ENCODE assay signal across 23 cellular contexts in the genomic region with DNA sequence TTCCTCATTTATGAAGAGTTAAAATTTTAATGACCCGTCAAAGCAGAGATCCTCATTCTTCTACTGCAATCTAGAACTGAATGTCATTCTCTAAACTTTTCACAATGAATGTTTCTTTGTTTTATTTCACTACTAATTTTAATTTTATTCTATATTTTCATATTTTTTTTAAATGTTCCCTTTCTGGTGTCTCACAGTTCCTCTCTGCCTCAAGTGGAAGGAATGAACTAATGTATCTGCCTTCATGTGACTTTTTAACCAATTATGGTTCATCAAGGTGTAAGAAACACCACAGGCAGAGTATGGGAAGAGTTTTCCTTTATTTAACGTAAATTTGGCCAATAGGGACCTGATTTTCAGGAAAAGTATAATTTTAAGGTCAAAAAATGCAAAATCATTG.
"Had no signal": no experiment of that assay in that cellular context is flagged by ENCODE, and none has a peak within 500 bp of the region (broad histone marks: within the 10 kb centered on the region; RNA-seq: fewer than 3 reads in every experiment).

No MANE protein-coding gene starts in this region.

- H3K27me3 Mint-ChIP-seq: activated T-cell treated with anti-CD3 and anti-CD28 coated beads, Interleukin-2, amount 50 U/mL, for 24 hours; activated T-helper 17 cell treated with anti-CD3 and anti-CD28 coated beads, Interleukin-2, amount 50 U/mL, for 72 hours; naive thymus-derived CD8-positive, alpha-beta T cell; stimulated activated naive B cell treated with anti-CD40 and anti-IgM and Interleukin-4, amounts not matched to agents 10 μg/mL and 1 μg/mL and 100 μg/mL, for 72 hours had no signal

- H3K27ac ChIP-seq: adrenal gland, hepatocyte, left lung, testis, vagina had no signal

- H2AFZ ChIP-seq: hepatocyte had no signal

- H3K36me3 Mint-ChIP-seq: activated naive CD4-positive, alpha-beta T cell treated with anti-CD3 and anti-CD28 coated beads, Interleukin-2, amount 50 U/mL, for 72 hours; immature natural killer cell; naive thymus-derived CD8-positive, alpha-beta T cell; stimulated activated naive B cell treated with anti-CD40 and anti-IgM and Interleukin-4, amounts not matched to agents 10 μg/mL and 1 μg/mL and 100 μg/mL, for 72 hours; WTC11 had no signal

- H3K4me1 ChIP-seq: adrenal gland, left lung, testis, vagina had no signal

- H3K4me1 Mint-ChIP-seq: activated T-helper 17 cell treated with anti-CD3 and anti-CD28 coated beads, Interleukin-2, amount 50 U/mL, for 72 hours; immature natural killer cell; naive thymus-derived CD8-positive, alpha-beta T cell; stimulated activated naive B cell treated with anti-CD40 and anti-IgM and Interleukin-4, amounts not matched to agents 10 μg/mL and 1 μg/mL and 100 μg/mL, for 72 hours had no signal

- H3K79me2 ChIP-seq: hepatocyte had no signal

- H3K27ac Mint-ChIP-seq: activated naive CD4-positive, alpha-beta T cell treated with anti-CD3 and anti-CD28 coated beads, Interleukin-2, amount 50 U/mL, for 72 hours; activated T-cell treated with anti-CD3 and anti-CD28 coated beads, Interleukin-2, amount 50 U/mL, for 24 hours; activated T-helper 17 cell treated with anti-CD3 and anti-CD28 coated beads, Interleukin-2, amount 50 U/mL, for 72 hours; immature natural killer cell; naive thymus-derived CD8-positive, alpha-beta T cell; stimulated activated naive B cell treated with anti-CD40 and anti-IgM and Interleukin-4, amounts not matched to agents 10 μg/mL and 1 μg/mL and 100 μg/mL, for 72 hours; WTC11 had no signal

- H3K9me3 ChIP-seq: adrenal gland, left lung, testis, vagina had no signal

- H3K4me2 ChIP-seq: hepatocyte had no signal

- H3K27me3 ChIP-seq: adrenal gland, hepatocyte, left lung, testis, vagina had no signal

- H3K36me3 ChIP-seq: adrenal gland, left lung, vagina had no signal

- H3K4me3 Mint-ChIP-seq: activated T-cell treated with anti-CD3 and anti-CD28 coated beads, Interleukin-2, amount 50 U/mL, for 24 hours; activated T-helper 17 cell treated with anti-CD3 and anti-CD28 coated beads, Interleukin-2, amount 50 U/mL, for 72 hours; immature natural killer cell; naive thymus-derived CD8-positive, alpha-beta T cell; stimulated activated naive B cell treated with anti-CD40 and anti-IgM and Interleukin-4, amounts not matched to agents 10 μg/mL and 1 μg/mL and 100 μg/mL, for 72 hours; WTC11 had no signal

- H3K4me3 ChIP-seq: adrenal gland, hepatocyte, left lung, lung, testis, vagina had no signal

- H3K9me3 Mint-ChIP-seq: activated naive CD4-positive, alpha-beta T cell treated with anti-CD3 and anti-CD28 coated beads, Interleukin-2, amount 50 U/mL, for 72 hours; activated T-cell treated with anti-CD3 and anti-CD28 coated beads, Interleukin-2, amount 50 U/mL, for 24 hours; activated T-helper 17 cell treated with anti-CD3 and anti-CD28 coated beads, Interleukin-2, amount 50 U/mL, for 72 hours; stimulated activated naive B cell treated with anti-CD40 and anti-IgM and Interleukin-4, amounts not matched to agents 10 μg/mL and 1 μg/mL and 100 μg/mL, for 72 hours; WTC11 had no signal

- ATAC-seq: activated naive CD4-positive, alpha-beta T cell treated with anti-CD3 and anti-CD28 coated beads, Interleukin-2, amount 50 U/mL, for 72 hours; activated T-helper 17 cell treated with anti-CD3 and anti-CD28 coated beads, Interleukin-2, amount 50 U/mL, for 72 hours; left lung; naive thymus-derived CD8-positive, alpha-beta T cell; sciatic nerve; stimulated activated naive B cell treated with anti-CD40 and anti-IgM and Interleukin-4, amounts not matched to agents 10 μg/mL and 1 μg/mL and 100 μg/mL, for 72 hours; WTC11 had no signal

- DNase-seq: activated CD8-positive, alpha-beta memory T cell treated with anti-CD3 and anti-CD28 coated beads, Interleukin-2, amount 50 U/mL, for 4 hours; activated T-cell treated with anti-CD3 and anti-CD28 coated beads, Interleukin-2, amount 50 U/mL, for 24 hours; adrenal gland; cortex of kidney; foreskin melanocyte; glutamatergic neuron; immature natural killer cell; left lung; naive thymus-derived CD8-positive, alpha-beta T cell; nucleus accumbens; small intestine; stimulated activated CD4-positive, alpha-beta T cell treated with anti-CD3 and anti-CD28 coated beads, Interleukin-15, amount 100 ng/mL, for 24 hours; stimulated activated CD8-positive, alpha-beta memory T cell treated with anti-CD3 and anti-CD28 coated beads, Interleukin-4, amount 100 ng/mL, for 48 hours; stimulated activated naive B cell treated with anti-CD40 and anti-IgM and Interleukin-4, amounts not matched to agents 10 μg/mL and 1 μg/mL and 100 μg/mL, for 72 hours; T-helper 9 cell; testis had no signal
